ENCODE assay signal across 8 cellular contexts in the genomic region with DNA sequence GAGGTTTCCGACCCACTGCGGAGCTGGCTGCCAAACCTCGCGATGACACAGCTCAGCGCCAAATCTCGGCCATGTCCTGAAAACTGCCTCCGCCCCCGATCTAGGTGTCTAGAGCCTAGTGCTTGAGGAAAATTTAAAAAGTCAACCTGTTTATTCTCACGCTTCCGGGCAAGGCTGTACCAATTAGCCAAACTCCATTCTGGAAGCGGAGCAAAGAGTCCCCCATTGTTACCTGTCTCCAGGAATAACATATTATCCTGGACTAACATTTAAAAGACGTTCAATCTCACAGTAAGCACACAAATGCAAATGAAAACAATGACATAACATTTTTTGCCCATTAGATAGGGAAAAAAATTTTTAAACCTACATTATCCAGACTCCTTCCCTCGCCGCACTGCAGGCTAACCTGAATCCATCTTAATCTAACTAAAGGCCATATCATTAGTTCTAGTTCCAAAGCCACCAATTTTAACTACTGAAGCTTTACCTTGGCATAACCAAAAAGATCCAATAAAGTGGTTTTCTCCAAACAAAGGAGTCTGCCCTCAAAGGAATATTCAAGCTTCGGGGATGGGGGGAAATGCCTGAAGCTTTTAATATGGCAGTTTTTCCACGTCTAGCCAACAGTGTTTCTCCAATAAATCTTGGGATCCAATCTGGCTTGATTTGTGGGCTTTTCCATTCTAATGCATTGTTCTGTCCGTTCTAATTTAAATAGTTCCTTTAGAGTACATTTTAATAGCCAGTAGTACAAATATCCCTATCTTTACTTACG. TPM values are rescaled to one million over a fixed set of nuclear protein-coding genes. Genes with fewer than 3 reads are reported as not detected.
A peak's percentile ranks its signal among the peaks of the same experiment; 100 is the strongest.
DNase-seq lines count a peak whose midpoint lies in the region; ATAC-seq and TF ChIP-seq lines count a peak whose summit lies in the region.

No MANE protein-coding gene starts in this region.

- no peaks in the 10 kb centered on the region for H3K27me3 ChIP-seq in Caco-2 (replicated peaks; ENCODE audit: control insufficient read depth, insufficient read depth, low read length)
- no peaks in the 10 kb centered on the region for H3K27me3 ChIP-seq in H9 (ENCODE audit: insufficient read depth, low read length)
- no peaks in the 10 kb centered on the region for H3K27me3 ChIP-seq in WERI-Rb-1 (ENCODE audit: insufficient read depth, low read depth, severe bottlenecking)
- H3K27me3 ChIP-seq in right cardiac atrium (ENCODE audit: control insufficient read depth, insufficient read depth) = no peaks in the 10 kb centered on the region

- H3K36me3 ChIP-seq in Caco-2 (ENCODE audit: control insufficient read depth, insufficient read depth, low read length) = peaks cover 1% of the 10 kb centered on the region; the same call in 1 of the 2 replicates
- peaks cover 18% of the 10 kb centered on the region for H3K36me3 ChIP-seq in WERI-Rb-1

- H3K27ac Mint-ChIP-seq in Caco-2 (ENCODE audit: unreplicated experiment) (peak overlapping the region; percentile 91), H9 (peak overlapping the region; percentile 93 to 99 (median 98))

- no CpG with 5 or more reads among the region's 18 CpGs for WGBS in H9 (ENCODE audit: extremely low coverage, insufficient read length, low lambda C conversion rate)
- WGBS in right cardiac atrium = 7% methylated on average over 18 of the region's 18 CpGs

- H3K27ac ChIP-seq in H9 (ENCODE audit: insufficient read length, low read depth, low read length) = peak overlapping the region; percentile 77
- H3K27ac ChIP-seq in WERI-Rb-1 = peak overlapping the region; percentile 94
- H3K27ac ChIP-seq in right cardiac atrium (ENCODE audit: low read length) = peak overlapping the region; percentile 81

- H3K14ac ChIP-seq in H9 (ENCODE audit: insufficient read depth, low read length) = no peak overlapping the region

- H3K27me3 Mint-ChIP-seq in Caco-2 (ENCODE audit: insufficient read depth, unreplicated experiment) = no peaks in the 10 kb centered on the region
- peaks cover 1% of the 10 kb centered on the region; the same call in 1 of the 2 replicates for H3K27me3 Mint-ChIP-seq in H9 (ENCODE audit: low read depth)

- no peak overlapping the region for H2BK12ac ChIP-seq in H9 (ENCODE audit: insufficient read length, low read depth, low read length)

- no peak for TF ChIP-seq CTCF in Caco-2 (IDR thresholded peaks at IDR 0.05; ENCODE audit: insufficient read depth in 1 of 2, low read depth in 1 of 2, low read length in 1 of 2, severe bottlenecking in 1 of 2, unreplicated experiment in 1 of 2)
- TF ChIP-seq CTCF in H9 (conservative IDR thresholded peaks at IDR 0.05) = no peak
- no peak for TF ChIP-seq CTCF in WERI-Rb-1 (IDR thresholded peaks at IDR 0.05; ENCODE audit: low read depth, low read length)

- H4K20me1 ChIP-seq in H9 (ENCODE audit: control insufficient read depth, insufficient read depth, insufficient read length) = no peaks in the 10 kb centered on the region

- POLR2A ChIA-PET in Caco-2 (lab: Charles Lee) = interaction anchor here (0.5 to 1.3 kb wide), 6 partner anchors 262 to 955 kb away, joined by 3 to 4 read pairs (median 3); partner anchors contain the start of genes RIBC1 and SMC1A

- H3K4me1 Mint-ChIP-seq in Caco-2 (ENCODE audit: low read depth, unreplicated experiment) = peaks cover 6% of the 10 kb centered on the region
- peaks cover 5 to 14% of the 10 kb centered on the region in 2 experiments; a peak in 3 of 4 replicates for H3K4me1 Mint-ChIP-seq in H9

- H3K4me3 ChIP-seq in Caco-2 (ENCODE audit: low read depth, low read length) (peak overlapping the region; percentile 80), WERI-Rb-1 (ENCODE audit: low read depth, low read length) (peak overlapping the region; percentile 75), right cardiac atrium (ENCODE audit: low read length) (peak overlapping the region; percentile 64)

- intact Hi-C loops in Caco-2 (cut with micrococcal nuclease; ENCODE audit: unreplicated experiment) (loop anchor here (5.0 to 10.0 kb wide), 3 partner anchors 148 to 602 kb away; partner anchors contain the start of genes PHF8 and TSPYL2), right cardiac atrium (cut with DNase I) (no loop called here)

- H3K4me1 ChIP-seq in Caco-2 (no peaks in the 10 kb centered on the region), H9 (ENCODE audit: insufficient read depth, low read length) (no peaks in the 10 kb centered on the region), right cardiac atrium (ENCODE audit: control insufficient read depth, insufficient read depth, low read length) (peaks cover 1% of the 10 kb centered on the region)

- H3K79me1 ChIP-seq in H9 (ENCODE audit: insufficient read depth, low read depth, low read length, poor library complexity, severe bottlenecking) = no peaks in the 10 kb centered on the region

- ATAC-seq in right cardiac atrium (no peak), HG02840 (IDR thresholded peaks at IDR 0.05; ENCODE audit: low FRiP score, unreplicated experiment) (no peak)

- peak overlapping the region; percentile 41 for H3K4me2 ChIP-seq in H9 (ENCODE audit: insufficient read depth, insufficient read length, low read length)

- H3K9me3 Mint-ChIP-seq in Caco-2 (ENCODE audit: unreplicated experiment) (no peaks in the 10 kb centered on the region), H9 (peaks cover 67 to 74% of the 10 kb centered on the region in 2 experiments)

- no peak overlapping the region for H3K18ac ChIP-seq in H9 (ENCODE audit: insufficient read length, low read depth, low read length)

- H4K91ac ChIP-seq in H9 (ENCODE audit: insufficient read length, low read depth, low read length) = no peak overlapping the region

- no peak for DNase-seq in Caco-2
- no peak for DNase-seq in H9
- DNase-seq in WERI-Rb-1 = no peak
- peak in 1 of 3 donors; percentile 95 for DNase-seq in right cardiac atrium
- peak; percentile 66 for DNase-seq in stimulated activated CD8-positive, alpha-beta memory T cell treated with anti-CD3 and anti-CD28 coated beads, Interleukin-7, amount 100 ng/mL, for 24 hours (ENCODE audit: low read depth)
- no peak for DNase-seq in ecto neural progenitor cell (ENCODE audit: low spot score)
- no peak for DNase-seq in cerebellum (ENCODE audit: low spot score)

- H3T11ph ChIP-seq in H9 (ENCODE audit: low read length) = no peak overlapping the region

- peaks cover 17% of the 10 kb centered on the region; the same call in 1 of the 2 replicates for H3K79me2 ChIP-seq in H9 (ENCODE audit: insufficient read depth, low read length)

- peak overlapping the region; percentile 94 for H3K4me3 Mint-ChIP-seq in Caco-2 (ENCODE audit: unreplicated experiment)
- peak overlapping the region; percentile 91 to 94 for H3K4me3 Mint-ChIP-seq in H9

- H3K36me3 Mint-ChIP-seq in Caco-2 (ENCODE audit: insufficient read depth, unreplicated experiment) (peaks cover 42% of the 10 kb centered on the region), H9 (ENCODE audit: insufficient read depth in 1 of 3, low read depth in 3 of 3) (peaks cover 25 to 32% (median 27%) of the 10 kb centered on the region in 3 experiments)

- no TSS peak for BruUV-seq in Caco-2 (replicated peaks; lab: Mats Ljungman, UMichigan)

- H4K8ac ChIP-seq in H9 (replicated peaks; ENCODE audit: insufficient read length, low read depth, low read length) = no peak overlapping the region

- no peak overlapping the region for H4K5ac ChIP-seq in H9 (ENCODE audit: insufficient read length, low read depth, low read length)

- H2BK120ac ChIP-seq in H9 (ENCODE audit: low read depth, low read length, poor library complexity, severe bottlenecking) = no peak overlapping the region

- H2BK20ac ChIP-seq in H9 (ENCODE audit: low read depth, low read length, poor library complexity, severe bottlenecking) = no peak overlapping the region

- no peak overlapping the region for H3K4ac ChIP-seq in H9 (ENCODE audit: low read depth, low read length)

- H3K9ac ChIP-seq in H9 (ENCODE audit: extremely low read depth, insufficient read length, low read length) = peak overlapping the region; percentile 82

- no peak overlapping the region for H3K56ac ChIP-seq in H9 (ENCODE audit: insufficient read length, low read depth, low read length)

- H3K9me3 ChIP-seq in Caco-2 (no peaks in the 10 kb centered on the region), H9 (ENCODE audit: control insufficient read depth, low read depth, low read length) (peaks cover 4% of the 10 kb centered on the region), WERI-Rb-1 (ENCODE audit: severe bottlenecking) (no peaks in the 10 kb centered on the region), right cardiac atrium (ENCODE audit: control insufficient read depth, low read length) (no peaks in the 10 kb centered on the region)

- no peak overlapping the region for H2AFZ ChIP-seq in H9 (ENCODE audit: low read length)

- H2BK5ac ChIP-seq in H9 (ENCODE audit: insufficient read length, low read length) = no peak overlapping the region

- peaks cover 6% of the 10 kb centered on the region for H3K23me2 ChIP-seq in H9 (ENCODE audit: insufficient read length, low read depth, low read length, poor library complexity, severe bottlenecking)

- CTCF ChIA-PET in Caco-2 (lab: Charles Lee) = no interaction called here

- no peak overlapping the region for H3K23ac ChIP-seq in H9 (ENCODE audit: insufficient read length, low read depth, low read length)

- H2BK15ac ChIP-seq in H9 (ENCODE audit: low read depth, low read length) = no peak overlapping the region

- H2AK5ac ChIP-seq in H9 (ENCODE audit: insufficient read length, low read length) = no peak overlapping the region

RNA-seq across cellular contexts. Expression of gene HUWE1, which starts 1.9 kb away (rescaled TPM):
- total RNA-seq in Caco-2 (2022) (222 and 224 TPM in 2 replicates), H9 (2021) (206 and 230 TPM in 2 replicates), right cardiac atrium (100 to 1,000 TPM; 109 to 159 (median 131) TPM), cerebellum (113 TPM)
- polyA plus RNA-seq in right cardiac atrium = 46.7 TPM
